Comparison of ENCODE assay signal across 10 cellular contexts in genomic region chr10:3972460-3973366, GRCh38.
DNase-seq lines count a peak whose midpoint lies in the region; ATAC-seq and TF ChIP-seq lines count a peak whose summit lies in the region.
"Had no signal": no experiment of that assay in that cellular context is flagged by ENCODE, and none has a peak within 500 bp of the region (broad histone marks: within the 10 kb centered on the region; RNA-seq: fewer than 3 reads in every experiment).

No MANE protein-coding gene starts in this region.

- no peak for DNase-seq in Panc1 (ENCODE audit: low read depth, low spot score)
- DNase-seq in activated T-cell treated with anti-CD3 and anti-CD28 coated beads, Interleukin-2, amount 50 U/mL, for 48 hours, result peak; percentile 48 to 54
- peak; percentile 47 for DNase-seq in fibroblast of peridontal ligament (ENCODE audit: extremely low read depth)
- no peak for DNase-seq in stomach
- DNase-seq in NCI-H226, result no peak
- no peak for DNase-seq in glutamatergic neuron
- DNase-seq: cerebellar nuclear complex, DMS79 treated with DMSO at 0.1 percent for 48 hours, naive B cell had no signal

- WGBS in stomach, 5 donors, result 36 to 47% (median 37%) methylated on average over 5 of the region's 5 CpGs

- H3K4me1 Mint-ChIP-seq in glutamatergic neuron (ENCODE audit: low read depth, unreplicated experiment), result no peaks in the 10 kb centered on the region

- H3K27me3 ChIP-seq in Panc1 (ENCODE audit: control insufficient read depth, insufficient read depth, low read length) (no peaks in the 10 kb centered on the region), stomach (no peaks in the 10 kb centered on the region)

- H3K9me3 ChIP-seq in Panc1 (ENCODE audit: control insufficient read depth, insufficient read depth, low read depth, low read length), result peaks cover 3% of the 10 kb centered on the region; the same call in 1 of the 2 replicates
- no peaks in the 10 kb centered on the region for H3K9me3 ChIP-seq in stomach

- peak overlapping the region; percentile 61; the same call in 1 of the 2 replicates for H3K27ac ChIP-seq in Panc1 (ENCODE audit: low read length)
- peak overlapping the region in 3 of 5 donors; percentile 19 to 61 (median 43) for H3K27ac ChIP-seq in stomach

- in situ Hi-C loops in Panc1 (cut with HindIII; ENCODE audit: low pct_unique_long_range_greater_than_20kb, low sequenced_read_pairs), result no loop called here

- TF ChIP-seq POLR2A in stomach (IDR thresholded peaks at IDR 0.05) (no peak), GM18505 (IDR thresholded peaks at IDR 0.05; ENCODE audit: borderline replicate concordance, extremely low read depth, insufficient read depth, insufficient read length) (no peak)

- TF ChIP-seq EP300 in stomach (IDR thresholded peaks at IDR 0.05), result no peak

- H3K4me1 ChIP-seq in Panc1 (ENCODE audit: control insufficient read depth, insufficient read depth, low read length), result peaks cover 3% of the 10 kb centered on the region; the same call in 1 of the 2 replicates
- peaks cover 0 to 25% (median 7%) of the 10 kb centered on the region in 4 donors for H3K4me1 ChIP-seq in stomach

- peaks cover 2% of the 10 kb centered on the region for H3K27me3 Mint-ChIP-seq in glutamatergic neuron (ENCODE audit: unreplicated experiment)

- H3K4me3 Mint-ChIP-seq in glutamatergic neuron (ENCODE audit: unreplicated experiment), result no peak overlapping the region
- H3K4me3 Mint-ChIP-seq: naive B cell had no signal

- no peaks in the 10 kb centered on the region for H3K36me3 ChIP-seq in Panc1 (ENCODE audit: control insufficient read depth, insufficient read depth, low read length)
- H3K36me3 ChIP-seq in stomach, result no peaks in the 10 kb centered on the region

- TF ChIP-seq CTCF in Panc1 (IDR thresholded peaks at IDR 0.05) (no peak), stomach (IDR thresholded peaks at IDR 0.05) (no peak), glutamatergic neuron (IDR thresholded peaks at IDR 0.05; ENCODE audit: partially characterized antibody, unreplicated experiment) (no peak)

- POLR2A ChIA-PET in Panc1 (lab: Charles Lee), result interaction anchor here (0.5 kb wide), 1 partner anchor 103 kb away, joined by 4 read pairs; no protein-coding TSS in a partner anchor

- intact Hi-C loops in Panc1 (cut with micrococcal nuclease; ENCODE audit: unreplicated experiment) (no loop called here), stomach (cut with DNase I; ENCODE audit: low total_unique reads) (no loop called here)

- no peak for ATAC-seq in Panc1
- no peak for ATAC-seq in GM18505 (IDR thresholded peaks at IDR 0.05; ENCODE audit: unreplicated experiment)

- H3K4me3 ChIP-seq in Panc1 (ENCODE audit: low read depth in 2 of 2, low read length in 2 of 2), result no peak overlapping the region
- no peak overlapping the region for H3K4me3 ChIP-seq in stomach

- BruUV-seq in Panc1 (replicated peaks; lab: Mats Ljungman, UMichigan), result no TSS peak

- peaks cover 2% of the 10 kb centered on the region for H3K9me3 Mint-ChIP-seq in glutamatergic neuron (ENCODE audit: unreplicated experiment)

- H3K27ac Mint-ChIP-seq in glutamatergic neuron (ENCODE audit: unreplicated experiment), result no peak overlapping the region

- no peaks in the 10 kb centered on the region for H3K36me3 Mint-ChIP-seq in glutamatergic neuron (ENCODE audit: unreplicated experiment)

- CTCF ChIA-PET in Panc1 (lab: Charles Lee), result no interaction called here

Comparison
In these comparisons a context has a peak if more than half of its experiments do, and no peak if none do; other contexts are left out.
1. DNase-seq: peak in activated T-cell treated with anti-CD3 and anti-CD28 coated beads, Interleukin-2, amount 50 U/mL, for 48 hours (2 of 2) and fibroblast of peridontal ligament (single experiment); none in Panc1 (single experiment), stomach (single experiment), NCI-H226 (single experiment) and glutamatergic neuron (single experiment).